In genomic region chr19:10895363-10895762, GRCh38 we compare ENCODE assay signal across 1 cellular context.
TF ChIP-seq lines count a peak whose summit lies in the region.

No MANE protein-coding gene starts in this region.

TF ChIP-seq in H1, 55 proteins besides CTCF, POLR2A, EP300 and RAD21:
- TF ChIP-seq JUN (IDR thresholded peaks at IDR 0.05; ENCODE audit: low read depth, low read length) (no peak), CTBP2 (IDR thresholded peaks at IDR 0.05; ENCODE audit: borderline replicate concordance, insufficient read depth, insufficient read length, low read length) (no peak), HDAC2 (IDR thresholded peaks at IDR 0.05; ENCODE audit: borderline replicate concordance in 1 of 2, low read depth in 2 of 2, low read length in 2 of 2) (no peak), CBX5 (IDR thresholded peaks at IDR 0.05; ENCODE audit: low read depth, low read length) (no peak), USF2 (IDR thresholded peaks at IDR 0.05; ENCODE audit: low read length) (no peak), ATF3 (IDR thresholded peaks at IDR 0.05; ENCODE audit: insufficient read depth, low read depth, low read length) (no peak), MAFK (IDR thresholded peaks at IDR 0.05; ENCODE audit: low read depth, low read length) (no peak), SRF (IDR thresholded peaks at IDR 0.05; ENCODE audit: low read depth, low read length) (no peak), TBP (IDR thresholded peaks at IDR 0.05; ENCODE audit: low read depth, low read length) (no peak), GTF2F1 (IDR thresholded peaks at IDR 0.05; ENCODE audit: borderline replicate concordance, low read depth, low read length) (no peak), KDM5A (IDR thresholded peaks at IDR 0.05; ENCODE audit: low read length) (no peak), NRF1 (IDR thresholded peaks at IDR 0.05; ENCODE audit: low read depth, low read length) (no peak), RXRA (IDR thresholded peaks at IDR 0.05; ENCODE audit: insufficient read depth, low read depth, low read length) (no peak), ZNF274 (IDR thresholded peaks at IDR 0.05; ENCODE audit: borderline replicate concordance, extremely low read depth, low read length) (no peak), TAF7 (optimal IDR thresholded peaks at IDR 0.05; ENCODE audit: borderline replicate concordance, low read depth, low read length) (no peak), KDM1A (IDR thresholded peaks at IDR 0.05; ENCODE audit: borderline replicate concordance, low read length) (no peak), KDM4A (IDR thresholded peaks at IDR 0.05; ENCODE audit: low read depth, low read length, severe bottlenecking) (no peak), FOSL1 (IDR thresholded peaks at IDR 0.05; ENCODE audit: insufficient read depth, low read depth, low read length) (no peak)
